ENCODE assay signal across 21 cellular contexts in genomic region chr7:158904599-158904998, GRCh38.
"Had no signal": no experiment of that assay in that cellular context is flagged by ENCODE, and none has a peak within 500 bp of the region (broad histone marks: within the 10 kb centered on the region; RNA-seq: fewer than 3 reads in every experiment).

No MANE protein-coding gene starts in this region.

- H3K9me3 ChIP-seq: esophagus muscularis mucosa, gastroesophageal sphincter, spleen, testis, tibial nerve had no signal

- DNase-seq: effector memory CD4-positive, alpha-beta T cell; foreskin fibroblast; immature natural killer cell; kidney; left cardiac atrium; left ventricle myocardium superior; mesendoderm; naive thymus-derived CD4-positive, alpha-beta T cell; posterior cingulate gyrus; spleen; stimulated activated CD4-positive, alpha-beta T cell treated with anti-CD3 and anti-CD28 coated beads, Interleukin-15, amount 100 ng/mL, for 24 hours; stimulated activated CD4-positive, alpha-beta T cell treated with anti-CD3 and anti-CD28 coated beads, Interleukin-1b, Interleukin-23, amount 100 ng/mL, for 48 hours; stimulated activated CD4-positive, alpha-beta T cell treated with anti-CD3 and anti-CD28 coated beads, Interleukin-4, amount 100 ng/mL, for 4 hours; stimulated activated naive B cell treated with anti-CD40 and anti-IgM and Interleukin-4, amounts not matched to agents 10 μg/mL and 1 μg/mL and 100 μg/mL, for 72 hours; stimulated activated naive CD8-positive, alpha-beta T cell treated with anti-CD3 and anti-CD28 coated beads, Interleukin-15, amount 100 ng/mL, for 72 hours; testis had no signal

- H3K9me3 Mint-ChIP-seq: immature natural killer cell; stimulated activated naive CD8-positive, alpha-beta T cell treated with anti-CD3 and anti-CD28 coated beads, Interleukin-15, amount 100 ng/mL, for 72 hours had no signal

- H3K27ac Mint-ChIP-seq: immature natural killer cell; naive thymus-derived CD4-positive, alpha-beta T cell; stimulated activated naive B cell treated with anti-CD40 and anti-IgM and Interleukin-4, amounts not matched to agents 10 μg/mL and 1 μg/mL and 100 μg/mL, for 72 hours; stimulated activated naive CD8-positive, alpha-beta T cell treated with anti-CD3 and anti-CD28 coated beads, Interleukin-15, amount 100 ng/mL, for 72 hours had no signal

- H3K27me3 Mint-ChIP-seq: naive thymus-derived CD4-positive, alpha-beta T cell; stimulated activated naive B cell treated with anti-CD40 and anti-IgM and Interleukin-4, amounts not matched to agents 10 μg/mL and 1 μg/mL and 100 μg/mL, for 72 hours; stimulated activated naive CD8-positive, alpha-beta T cell treated with anti-CD3 and anti-CD28 coated beads, Interleukin-15, amount 100 ng/mL, for 72 hours had no signal

- ATAC-seq: gastroesophageal sphincter; left cardiac atrium; left ventricle myocardium superior; naive thymus-derived CD4-positive, alpha-beta T cell; sciatic nerve; stimulated activated naive B cell treated with anti-CD40 and anti-IgM and Interleukin-4, amounts not matched to agents 10 μg/mL and 1 μg/mL and 100 μg/mL, for 72 hours; stimulated activated naive CD8-positive, alpha-beta T cell treated with anti-CD3 and anti-CD28 coated beads, Interleukin-15, amount 100 ng/mL, for 72 hours had no signal

- H3K4me3 Mint-ChIP-seq: immature natural killer cell; naive thymus-derived CD4-positive, alpha-beta T cell; stimulated activated naive B cell treated with anti-CD40 and anti-IgM and Interleukin-4, amounts not matched to agents 10 μg/mL and 1 μg/mL and 100 μg/mL, for 72 hours; stimulated activated naive CD8-positive, alpha-beta T cell treated with anti-CD3 and anti-CD28 coated beads, Interleukin-15, amount 100 ng/mL, for 72 hours had no signal

- FAIRE-seq: kidney had no signal

- H3K4me1 ChIP-seq: esophagus muscularis mucosa, gastroesophageal sphincter, spleen, testis, tibial nerve had no signal

- H3K27me3 ChIP-seq: esophagus muscularis mucosa, gastroesophageal sphincter, spleen, testis, tibial nerve had no signal

- H3K27ac ChIP-seq: epithelial cell of prostate, esophagus muscularis mucosa, gastroesophageal sphincter, spleen, testis, tibial nerve had no signal

- H3K4me1 Mint-ChIP-seq: stimulated activated naive B cell treated with anti-CD40 and anti-IgM and Interleukin-4, amounts not matched to agents 10 μg/mL and 1 μg/mL and 100 μg/mL, for 72 hours had no signal

- H3K4me3 ChIP-seq: esophagus muscularis mucosa, gastroesophageal sphincter, spleen, testis, tibial nerve had no signal
